1 cellular context compared by ENCODE assay signal in the genomic region with DNA sequence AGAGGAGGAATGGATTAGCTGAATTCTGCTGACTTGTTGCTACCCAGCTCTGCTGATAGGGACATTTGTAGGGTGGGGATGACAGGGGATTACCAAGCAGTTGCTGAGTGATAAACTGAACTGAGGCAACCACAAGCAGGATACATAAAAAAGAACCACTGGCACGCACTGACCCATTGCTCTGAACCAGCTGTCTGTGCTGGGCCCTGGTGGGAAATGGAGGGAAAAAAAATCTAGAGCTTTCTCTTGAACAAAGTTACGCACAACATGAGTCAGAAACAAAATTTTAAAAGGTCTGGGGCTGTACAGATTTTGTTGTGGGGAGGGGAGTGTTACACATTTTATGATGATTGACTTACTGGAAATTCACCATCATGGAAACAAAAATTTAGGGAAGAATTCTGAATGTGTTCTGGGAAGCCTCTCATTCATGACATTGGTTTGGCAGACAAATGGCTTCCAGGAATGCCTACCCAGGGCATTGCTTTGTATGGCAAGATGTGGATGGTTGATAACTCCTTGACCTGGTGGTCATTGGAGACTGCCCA.
TF ChIP-seq lines count a peak whose summit lies in the region.

No MANE protein-coding gene starts in this region.

TF ChIP-seq in GM12878, 131 proteins besides CTCF, POLR2A, EP300 and RAD21 (continued from another document and continues in another):
- TF ChIP-seq CUX1 (IDR thresholded peaks at IDR 0.05; ENCODE audit: insufficient replicate concordance, low read depth, low read length) (no peak), TARDBP (IDR thresholded peaks at IDR 0.05; ENCODE audit: borderline replicate concordance) (no peak), PML (IDR thresholded peaks at IDR 0.05; ENCODE audit: low read length) (peak; percentile 79), RELA (IDR thresholded peaks at IDR 0.05; ENCODE audit: borderline replicate concordance, partially characterized antibody) (no peak), CREB1 (IDR thresholded peaks at IDR 0.05; ENCODE audit: low read depth) (peak; percentile 46; the same call in 1 of the 2 replicates), ZNF274 (IDR thresholded peaks at IDR 0.05; ENCODE audit: insufficient read depth, insufficient read length) (no peak), CREM (IDR thresholded peaks at IDR 0.05; ENCODE audit: low read depth) (peak; percentile 75), EGR1 (IDR thresholded peaks at IDR 0.05; ENCODE audit: borderline replicate concordance in 1 of 2, low read depth in 2 of 2, low read length in 2 of 2) (no peak), NR2F1 (conservative IDR thresholded peaks at IDR 0.05) (peak; percentile 86), IKZF1 (conservative IDR thresholded peaks at IDR 0.05) (peak; percentile 81), BACH1 (IDR thresholded peaks at IDR 0.05; ENCODE audit: borderline replicate concordance) (peak; percentile 63; the same call in 1 of the 2 replicates), ZBED1 (IDR thresholded peaks at IDR 0.05; ENCODE audit: borderline replicate concordance) (no peak), BMI1 (IDR thresholded peaks at IDR 0.05; ENCODE audit: borderline replicate concordance) (peak; percentile 67), ATF7 (IDR thresholded peaks at IDR 0.05; ENCODE audit: low read depth) (0 out of 2 replicates have a peak, but pooled peaks have one; percentile 34), SP1 (IDR thresholded peaks at IDR 0.05; ENCODE audit: low read depth, low read length) (peak; percentile 80), SMAD1 (IDR thresholded peaks at IDR 0.05; ENCODE audit: low read depth, partially characterized antibody) (no peak), MXI1 (IDR thresholded peaks at IDR 0.05; ENCODE audit: low read depth, low read length) (no peak), PBX3 (IDR thresholded peaks at IDR 0.05; ENCODE audit: insufficient replicate concordance, low read depth, low read length) (peak; percentile 40), STAT1 (conservative IDR thresholded peaks at IDR 0.05) (no peak), RCOR1 (conservative IDR thresholded peaks at IDR 0.05; ENCODE audit: low read depth, low read length) (no peak), KLF5 (IDR thresholded peaks at IDR 0.05; ENCODE audit: partially characterized antibody) (peak; percentile 57), MYC (IDR thresholded peaks at IDR 0.05; ENCODE audit: insufficient read depth, insufficient read length, insufficient replicate concordance, low read length, severe bottlenecking) (no peak), USF1 (IDR thresholded peaks at IDR 0.05; ENCODE audit: borderline replicate concordance, extremely low read length, insufficient read depth, low read depth, low read length) (no peak), SUZ12 (IDR thresholded peaks at IDR 0.05; ENCODE audit: unreplicated experiment) (no peak), EZH2 (IDR thresholded peaks at IDR 0.05; ENCODE audit: borderline replicate concordance, control insufficient read depth, low read depth, low read length) (no peak), TBL1XR1 (IDR thresholded peaks at IDR 0.05; ENCODE audit: low read depth, low read length) (no peak)
- TF ChIP-seq, protein P1, sequence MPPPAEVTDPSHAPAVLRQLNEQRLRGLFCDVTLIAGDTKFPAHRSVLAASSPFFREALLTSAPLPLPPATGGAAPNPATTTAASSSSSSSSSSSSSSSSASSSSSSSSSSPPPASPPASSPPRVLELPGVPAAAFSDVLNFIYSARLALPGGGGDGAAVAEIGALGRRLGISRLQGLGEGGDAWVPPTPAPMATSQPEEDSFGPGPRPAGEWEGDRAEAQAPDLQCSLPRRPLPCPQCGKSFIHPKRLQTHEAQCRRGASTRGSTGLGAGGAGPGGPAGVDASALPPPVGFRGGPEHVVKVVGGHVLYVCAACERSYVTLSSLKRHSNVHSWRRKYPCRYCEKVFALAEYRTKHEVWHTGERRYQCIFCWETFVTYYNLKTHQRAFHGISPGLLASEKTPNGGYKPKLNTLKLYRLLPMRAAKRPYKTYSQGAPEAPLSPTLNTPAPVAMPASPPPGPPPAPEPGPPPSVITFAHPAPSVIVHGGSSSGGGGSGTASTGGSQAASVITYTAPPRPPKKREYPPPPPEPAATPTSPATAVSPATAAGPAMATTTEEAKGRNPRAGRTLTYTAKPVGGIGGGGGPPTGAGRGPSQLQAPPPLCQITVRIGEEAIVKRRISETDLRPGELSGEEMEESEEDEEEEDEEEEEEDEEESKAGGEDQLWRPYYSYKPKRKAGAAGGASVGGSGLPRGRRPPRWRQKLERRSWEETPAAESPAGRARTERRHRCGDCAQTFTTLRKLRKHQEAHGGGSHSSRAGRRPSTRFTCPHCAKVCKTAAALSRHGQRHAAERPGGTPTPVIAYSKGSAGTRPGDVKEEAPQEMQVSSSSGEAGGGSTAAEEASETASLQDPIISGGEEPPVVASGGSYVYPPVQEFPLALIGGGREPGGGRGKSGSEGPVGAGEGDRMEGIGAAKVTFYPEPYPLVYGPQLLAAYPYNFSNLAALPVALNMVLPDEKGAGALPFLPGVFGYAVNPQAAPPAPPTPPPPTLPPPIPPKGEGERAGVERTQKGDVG (CRISPR knock-in tag; IDR thresholded peaks at IDR 0.05) = no peak
- TF ChIP-seq, protein P2, sequence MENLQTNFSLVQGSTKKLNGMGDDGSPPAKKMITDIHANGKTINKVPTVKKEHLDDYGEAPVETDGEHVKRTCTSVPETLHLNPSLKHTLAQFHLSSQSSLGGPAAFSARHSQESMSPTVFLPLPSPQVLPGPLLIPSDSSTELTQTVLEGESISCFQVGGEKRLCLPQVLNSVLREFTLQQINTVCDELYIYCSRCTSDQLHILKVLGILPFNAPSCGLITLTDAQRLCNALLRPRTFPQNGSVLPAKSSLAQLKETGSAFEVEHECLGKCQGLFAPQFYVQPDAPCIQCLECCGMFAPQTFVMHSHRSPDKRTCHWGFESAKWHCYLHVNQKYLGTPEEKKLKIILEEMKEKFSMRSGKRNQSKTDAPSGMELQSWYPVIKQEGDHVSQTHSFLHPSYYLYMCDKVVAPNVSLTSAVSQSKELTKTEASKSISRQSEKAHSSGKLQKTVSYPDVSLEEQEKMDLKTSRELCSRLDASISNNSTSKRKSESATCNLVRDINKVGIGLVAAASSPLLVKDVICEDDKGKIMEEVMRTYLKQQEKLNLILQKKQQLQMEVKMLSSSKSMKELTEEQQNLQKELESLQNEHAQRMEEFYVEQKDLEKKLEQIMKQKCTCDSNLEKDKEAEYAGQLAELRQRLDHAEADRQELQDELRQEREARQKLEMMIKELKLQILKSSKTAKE (IDR thresholded peaks at IDR 0.05; ENCODE audit: low read depth, poor library complexity, severe bottlenecking) = peak; percentile 71
- TF ChIP-seq, protein P3, sequence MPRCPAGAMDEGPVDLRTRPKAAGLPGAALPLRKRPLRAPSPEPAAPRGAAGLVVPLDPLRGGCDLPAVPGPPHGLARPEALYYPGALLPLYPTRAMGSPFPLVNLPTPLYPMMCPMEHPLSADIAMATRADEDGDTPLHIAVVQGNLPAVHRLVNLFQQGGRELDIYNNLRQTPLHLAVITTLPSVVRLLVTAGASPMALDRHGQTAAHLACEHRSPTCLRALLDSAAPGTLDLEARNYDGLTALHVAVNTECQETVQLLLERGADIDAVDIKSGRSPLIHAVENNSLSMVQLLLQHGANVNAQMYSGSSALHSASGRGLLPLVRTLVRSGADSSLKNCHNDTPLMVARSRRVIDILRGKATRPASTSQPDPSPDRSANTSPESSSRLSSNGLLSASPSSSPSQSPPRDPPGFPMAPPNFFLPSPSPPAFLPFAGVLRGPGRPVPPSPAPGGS (IDR thresholded peaks at IDR 0.05; ENCODE audit: borderline replicate concordance, insufficient read depth, low read depth, low read length, poor library complexity, severe bottlenecking) = peak; percentile 70
- TF ChIP-seq, protein P4, sequence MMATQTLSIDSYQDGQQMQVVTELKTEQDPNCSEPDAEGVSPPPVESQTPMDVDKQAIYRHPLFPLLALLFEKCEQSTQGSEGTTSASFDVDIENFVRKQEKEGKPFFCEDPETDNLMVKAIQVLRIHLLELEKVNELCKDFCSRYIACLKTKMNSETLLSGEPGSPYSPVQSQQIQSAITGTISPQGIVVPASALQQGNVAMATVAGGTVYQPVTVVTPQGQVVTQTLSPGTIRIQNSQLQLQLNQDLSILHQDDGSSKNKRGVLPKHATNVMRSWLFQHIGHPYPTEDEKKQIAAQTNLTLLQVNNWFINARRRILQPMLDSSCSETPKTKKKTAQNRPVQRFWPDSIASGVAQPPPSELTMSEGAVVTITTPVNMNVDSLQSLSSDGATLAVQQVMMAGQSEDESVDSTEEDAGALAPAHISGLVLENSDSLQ (IDR thresholded peaks at IDR 0.05) = peak; percentile 68
- TF ChIP-seq, protein P5, sequence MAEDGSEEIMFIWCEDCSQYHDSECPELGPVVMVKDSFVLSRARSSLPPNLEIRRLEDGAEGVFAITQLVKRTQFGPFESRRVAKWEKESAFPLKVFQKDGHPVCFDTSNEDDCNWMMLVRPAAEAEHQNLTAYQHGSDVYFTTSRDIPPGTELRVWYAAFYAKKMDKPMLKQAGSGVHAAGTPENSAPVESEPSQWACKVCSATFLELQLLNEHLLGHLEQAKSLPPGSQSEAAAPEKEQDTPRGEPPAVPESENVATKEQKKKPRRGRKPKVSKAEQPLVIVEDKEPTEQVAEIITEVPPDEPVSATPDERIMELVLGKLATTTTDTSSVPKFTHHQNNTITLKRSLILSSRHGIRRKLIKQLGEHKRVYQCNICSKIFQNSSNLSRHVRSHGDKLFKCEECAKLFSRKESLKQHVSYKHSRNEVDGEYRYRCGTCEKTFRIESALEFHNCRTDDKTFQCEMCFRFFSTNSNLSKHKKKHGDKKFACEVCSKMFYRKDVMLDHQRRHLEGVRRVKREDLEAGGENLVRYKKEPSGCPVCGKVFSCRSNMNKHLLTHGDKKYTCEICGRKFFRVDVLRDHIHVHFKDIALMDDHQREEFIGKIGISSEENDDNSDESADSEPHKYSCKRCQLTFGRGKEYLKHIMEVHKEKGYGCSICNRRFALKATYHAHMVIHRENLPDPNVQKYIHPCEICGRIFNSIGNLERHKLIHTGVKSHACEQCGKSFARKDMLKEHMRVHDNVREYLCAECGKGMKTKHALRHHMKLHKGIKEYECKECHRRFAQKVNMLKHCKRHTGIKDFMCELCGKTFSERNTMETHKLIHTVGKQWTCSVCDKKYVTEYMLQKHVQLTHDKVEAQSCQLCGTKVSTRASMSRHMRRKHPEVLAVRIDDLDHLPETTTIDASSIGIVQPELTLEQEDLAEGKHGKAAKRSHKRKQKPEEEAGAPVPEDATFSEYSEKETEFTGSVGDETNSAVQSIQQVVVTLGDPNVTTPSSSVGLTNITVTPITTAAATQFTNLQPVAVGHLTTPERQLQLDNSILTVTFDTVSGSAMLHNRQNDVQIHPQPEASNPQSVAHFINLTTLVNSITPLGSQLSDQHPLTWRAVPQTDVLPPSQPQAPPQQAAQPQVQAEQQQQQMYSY (CRISPR knock-in tag; IDR thresholded peaks at IDR 0.05) = no peak
